In the genomic region with DNA sequence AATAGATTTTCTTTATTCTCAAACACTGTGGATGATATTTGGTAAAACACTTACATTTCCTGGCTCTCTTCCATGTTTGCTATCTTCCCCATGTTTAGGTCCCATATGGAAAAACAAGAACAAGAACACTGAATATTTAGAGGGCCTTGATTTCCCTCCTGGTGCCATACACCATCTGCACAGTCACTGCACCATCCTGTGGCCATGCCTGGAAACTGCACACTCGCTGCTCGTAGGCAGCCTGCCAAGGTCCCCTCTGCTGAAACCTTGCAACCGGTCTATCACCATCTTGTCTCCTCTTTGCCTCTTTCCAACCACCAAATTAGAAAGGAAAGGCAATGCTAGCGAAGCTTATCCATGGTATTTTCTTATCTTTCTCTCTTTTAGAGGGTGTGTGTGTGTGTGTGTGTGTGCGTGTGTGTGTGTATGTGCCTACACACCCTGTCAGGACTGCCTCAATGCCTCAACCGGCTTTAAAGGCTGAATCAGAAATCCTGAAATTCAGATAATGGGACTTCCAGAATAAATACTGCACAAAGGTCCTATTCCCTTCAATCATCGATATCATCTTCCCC, we compare ENCODE assay signal across 8 cellular contexts.
DNase-seq lines count a peak whose midpoint lies in the region; ATAC-seq and TF ChIP-seq lines count a peak whose summit lies in the region.

No MANE protein-coding gene starts in this region.

- no peaks in the 10 kb centered on the region for H3K27me3 ChIP-seq in HL-60 (ENCODE audit: insufficient read depth, poor library complexity, severe bottlenecking)
- no peaks in the 10 kb centered on the region for H3K27me3 ChIP-seq in hepatocyte

- no peaks in the 10 kb centered on the region for H4K20me1 ChIP-seq in hepatocyte (ENCODE audit: insufficient read depth, poor library complexity, severe bottlenecking)

- H3K4me3 ChIP-seq in HL-60 (replicated peaks; ENCODE audit: insufficient read depth, low read length), result no peak overlapping the region
- H3K4me3 ChIP-seq in hepatocyte, result no peak overlapping the region

- DNase-seq in DMS79 treated with DMSO at 0.1 percent for 48 hours (lab: John Stamatoyannopoulos, UW), result peak; percentile 1
- no peak for DNase-seq in DMS79 (lab: John Stamatoyannopoulos, UW)
- DNase-seq in HL-60 (ENCODE audit: low read depth in 1 of 2, low spot score in 1 of 2), result peak in 1 of 2 experiments; percentile 37
- peak; percentile 12 for DNase-seq in RWPE1 (ENCODE audit: low spot score)
- peak; percentile 36 for DNase-seq in activated naive CD8-positive, alpha-beta T cell treated with anti-CD3 and anti-CD28 coated beads, Interleukin-2, amount 50 U/mL, for 24 hours
- peak; percentile 61 for DNase-seq in hepatocyte (ENCODE audit: low spot score)
- peak; percentile 9 to 12 for DNase-seq in stimulated activated CD4-positive, alpha-beta T cell treated with anti-CD3 and anti-CD28 coated beads, Interleukin-1b, Interleukin-23, amount 100 ng/mL, for 4 hours (ENCODE audit: low read depth in 2 of 2)

- no peak overlapping the region for H3K4me3 Mint-ChIP-seq in activated naive CD8-positive, alpha-beta T cell treated with anti-CD3 and anti-CD28 coated beads, Interleukin-2, amount 50 U/mL, for 24 hours

- no peak overlapping the region for H3K4me2 ChIP-seq in hepatocyte

- no peak for ATAC-seq in activated naive CD8-positive, alpha-beta T cell treated with anti-CD3 and anti-CD28 coated beads, Interleukin-2, amount 50 U/mL, for 24 hours
- no peak for ATAC-seq in GM18868 (IDR thresholded peaks at IDR 0.05; ENCODE audit: unreplicated experiment)

- no peaks in the 10 kb centered on the region for H3K9me2 ChIP-seq in hepatocyte (replicated peaks; ENCODE audit: insufficient read depth)

- CTCF ChIA-PET in RWPE1 (lab: Yijun Ruan, JAX), result interaction anchor here (0.7 to 2.5 kb wide), 2 partner anchors 320 to 334 kb away, joined by 3 to 9 read pairs; no protein-coding TSS in a partner anchor

- WGBS in hepatocyte (ENCODE audit: low lambda C conversion rate, missing lambda C conversion rate), result 59% methylated on average over 7 of the region's 7 CpGs

- no peaks in the 10 kb centered on the region for H3K27me3 Mint-ChIP-seq in activated naive CD8-positive, alpha-beta T cell treated with anti-CD3 and anti-CD28 coated beads, Interleukin-2, amount 50 U/mL, for 24 hours

- no peaks in the 10 kb centered on the region for H3K36me3 Mint-ChIP-seq in activated naive CD8-positive, alpha-beta T cell treated with anti-CD3 and anti-CD28 coated beads, Interleukin-2, amount 50 U/mL, for 24 hours (ENCODE audit: low read depth)

- no peaks in the 10 kb centered on the region for H3K36me3 ChIP-seq in hepatocyte (replicated peaks; ENCODE audit: insufficient read depth, low read depth)

- H3K4me1 Mint-ChIP-seq in activated naive CD8-positive, alpha-beta T cell treated with anti-CD3 and anti-CD28 coated beads, Interleukin-2, amount 50 U/mL, for 24 hours, result peaks cover 2% of the 10 kb centered on the region

- H3K4me1 ChIP-seq in hepatocyte (ENCODE audit: insufficient read depth), result no peaks in the 10 kb centered on the region

- peak; percentile 17 for TF ChIP-seq CTCF in HL-60 (IDR thresholded peaks at IDR 0.05; ENCODE audit: insufficient read depth, low read length)
- peak; percentile 24; the same call in 1 of the 2 replicates for TF ChIP-seq CTCF in RWPE1 (conservative IDR thresholded peaks at IDR 0.05; ENCODE audit: low read depth)
- TF ChIP-seq CTCF in hepatocyte (IDR thresholded peaks at IDR 0.05; ENCODE audit: poor library complexity), result peak; percentile 58

- H3K9me3 Mint-ChIP-seq in activated naive CD8-positive, alpha-beta T cell treated with anti-CD3 and anti-CD28 coated beads, Interleukin-2, amount 50 U/mL, for 24 hours, result no peaks in the 10 kb centered on the region

- no peak overlapping the region for H3K27ac Mint-ChIP-seq in activated naive CD8-positive, alpha-beta T cell treated with anti-CD3 and anti-CD28 coated beads, Interleukin-2, amount 50 U/mL, for 24 hours

- H3K27ac ChIP-seq in HL-60 (replicated peaks), result no peak overlapping the region
- no peak overlapping the region for H3K27ac ChIP-seq in RWPE1
- H3K27ac ChIP-seq in hepatocyte, result no peak overlapping the region

- H3K9me3 ChIP-seq in hepatocyte (ENCODE audit: low read depth), result no peaks in the 10 kb centered on the region

- H2AFZ ChIP-seq in hepatocyte, result no peak overlapping the region

- POLR2A ChIA-PET in RWPE1 (lab: Yijun Ruan, JAX; ENCODE audit: low non-redundant PET), result no interaction called here

- H3K79me2 ChIP-seq in hepatocyte, result no peaks in the 10 kb centered on the region
